ENCODE assay signal across 11 cellular contexts in genomic region chrY:15455133-15455937, GRCh38.
DNase-seq lines count a peak whose midpoint lies in the region; ATAC-seq and TF ChIP-seq lines count a peak whose summit lies in the region.
"Had no signal": no experiment of that assay in that cellular context is flagged by ENCODE, and none has a peak within 500 bp of the region (broad histone marks: within the 10 kb centered on the region; RNA-seq: fewer than 3 reads in every experiment).

No MANE protein-coding gene starts in this region.

- H3K4me3 ChIP-seq in left ventricle myocardium inferior (peak overlapping the region; percentile 57), fibroblast of villous mesenchyme (ENCODE audit: low read depth, low read length) (peak overlapping the region; percentile 59), upper lobe of right lung (peak overlapping the region; percentile 40)
- H3K4me3 ChIP-seq: pancreas had no signal

- H3K27ac Mint-ChIP-seq in Calu3 (ENCODE audit: unreplicated experiment), result no peak overlapping the region
- H3K27ac Mint-ChIP-seq: CD14-positive monocyte had no signal

- H3K9me3 Mint-ChIP-seq in Calu3 (ENCODE audit: low read depth, unreplicated experiment), result no peaks in the 10 kb centered on the region

- BruUV-seq in Calu3 (replicated peaks; lab: Mats Ljungman, UMichigan), result no TSS peak

- intact Hi-C loops in left ventricle myocardium inferior (cut with micrococcal nuclease), result no loop called here
- intact Hi-C loops in Right ventricle myocardium inferior (cut with DNase I), result no loop called here
- intact Hi-C loops in upper lobe of right lung (cut with DNase I), result no loop called here
- intact Hi-C loops in left colon (cut with DNase I, micrococcal nuclease), result no loop called here
- intact Hi-C loops in Calu3 (cut with micrococcal nuclease; ENCODE audit: unreplicated experiment), result no loop called here

- H3K36me3 ChIP-seq in left ventricle myocardium inferior (no peaks in the 10 kb centered on the region), upper lobe of right lung (no peaks in the 10 kb centered on the region)
- H3K36me3 ChIP-seq: pancreas had no signal

- H3K4me1 ChIP-seq in left ventricle myocardium inferior (no peaks in the 10 kb centered on the region), upper lobe of right lung (no peaks in the 10 kb centered on the region)
- H3K4me1 ChIP-seq: pancreas had no signal

- CTCF ChIA-PET in Calu3 (lab: Charles Lee), result no interaction called here

- no peaks in the 10 kb centered on the region for H3K27me3 Mint-ChIP-seq in Calu3 (ENCODE audit: unreplicated experiment)

- DNase-seq in left ventricle myocardium inferior (no peak), Right ventricle myocardium inferior (ENCODE audit: missing footprints) (no peak), NCI-H2196 treated with DMSO at 0.1 percent for 48 hours (lab: John Stamatoyannopoulos, UW; ENCODE audit: unreplicated experiment) (peak; percentile 13), fibroblast of villous mesenchyme (ENCODE audit: low read depth) (peak; percentile 16), upper lobe of right lung (no peak), left colon (no peak), Calu3 (no peak)
- DNase-seq: GF-D8 had no signal

- no peak for TF ChIP-seq CTCF in left ventricle myocardium inferior (IDR thresholded peaks at IDR 0.05; ENCODE audit: borderline replicate concordance)
- TF ChIP-seq CTCF in fibroblast of villous mesenchyme (IDR thresholded peaks at IDR 0.05; ENCODE audit: insufficient read depth, low read depth, low read length), result no peak
- TF ChIP-seq CTCF in upper lobe of right lung (IDR thresholded peaks at IDR 0.05), result no peak
- TF ChIP-seq CTCF in Calu3 (IDR thresholded peaks at IDR 0.05; ENCODE audit: unreplicated experiment), result no peak

- H3K36me3 Mint-ChIP-seq in Calu3 (ENCODE audit: insufficient read depth, unreplicated experiment), result no peaks in the 10 kb centered on the region
- H3K36me3 Mint-ChIP-seq: CD14-positive monocyte had no signal

- H3K27ac ChIP-seq in left ventricle myocardium inferior (replicated peaks) (no peak overlapping the region), upper lobe of right lung (no peak overlapping the region)
- H3K27ac ChIP-seq: pancreas had no signal

- H3K4me3 Mint-ChIP-seq in Calu3 (ENCODE audit: low read depth, unreplicated experiment), result no peak overlapping the region

- ATAC-seq in Right ventricle myocardium inferior, result no peak
- ATAC-seq in upper lobe of right lung, result peak; percentile 26
- ATAC-seq in left colon, result no peak
- no peak for ATAC-seq in HG03460 (IDR thresholded peaks at IDR 0.05; ENCODE audit: unreplicated experiment)
- ATAC-seq: pancreas had no signal

- H3K27me3 ChIP-seq in left ventricle myocardium inferior (ENCODE audit: low read depth) (peaks cover 15% of the 10 kb centered on the region), upper lobe of right lung (no peaks in the 10 kb centered on the region)
- H3K27me3 ChIP-seq: pancreas had no signal

- no peaks in the 10 kb centered on the region for H3K4me1 Mint-ChIP-seq in Calu3 (ENCODE audit: low read depth, unreplicated experiment)
- H3K4me1 Mint-ChIP-seq: CD14-positive monocyte had no signal

- H3K9me3 ChIP-seq in left ventricle myocardium inferior (replicated peaks) (no peaks in the 10 kb centered on the region), upper lobe of right lung (no peaks in the 10 kb centered on the region)
- H3K9me3 ChIP-seq: pancreas had no signal

Comparison
In these comparisons a context has a peak if more than half of its experiments do, and no peak if none do; other contexts are left out.
1. DNase-seq: peak in NCI-H2196 treated with DMSO at 0.1 percent for 48 hours (single experiment) and fibroblast of villous mesenchyme (single experiment); none in left ventricle myocardium inferior (single experiment), Right ventricle myocardium inferior (single experiment), upper lobe of right lung (single experiment), left colon (0 of 2) and Calu3 (single experiment).
2. Peak in every context shown above with its lines, with median percentiles within 50 percentile points of each other: H3K4me3 ChIP-seq.